ENCODE assay signal across 8 cellular contexts in the genomic region with DNA sequence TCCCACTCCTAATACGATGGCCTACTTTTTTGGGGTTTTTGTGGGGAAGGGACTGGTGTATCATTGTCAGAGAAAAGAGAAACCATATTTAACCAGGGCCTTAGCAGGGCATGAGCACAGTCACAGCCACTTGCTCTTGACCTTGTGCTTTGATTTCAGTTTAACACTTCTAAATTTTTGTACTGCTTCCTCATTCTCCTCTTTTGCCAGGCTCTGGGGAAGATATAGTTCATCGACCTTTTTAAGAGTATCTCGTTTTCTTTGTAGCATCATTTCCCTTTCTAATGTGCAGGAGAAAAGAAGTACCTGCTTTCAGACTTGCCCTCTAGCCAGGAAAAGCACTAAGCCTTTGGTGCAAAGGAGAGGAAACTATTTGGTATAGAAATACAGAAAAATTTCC. TPM values are rescaled to one million over a fixed set of nuclear protein-coding genes. Genes with fewer than 3 reads are reported as not detected.
DNase-seq lines count a peak whose midpoint lies in the region; ATAC-seq and TF ChIP-seq lines count a peak whose summit lies in the region.

No MANE protein-coding gene starts in this region.

- no peak for TF ChIP-seq CTCF in DND-41 (IDR thresholded peaks at IDR 0.05; ENCODE audit: borderline replicate concordance, extremely low read depth, low read length, poor library complexity, severe bottlenecking)
- no peak for TF ChIP-seq CTCF in osteoblast (IDR thresholded peaks at IDR 0.05; ENCODE audit: extremely low read depth, low read depth, low read length)

- H3K4me2 ChIP-seq in DND-41 (ENCODE audit: insufficient read depth, low read length): peak overlapping the region; percentile 81
- peak overlapping the region; percentile 97 for H3K4me2 ChIP-seq in osteoblast (ENCODE audit: insufficient read depth, low read length)

- H3K4me1 ChIP-seq in DND-41 (ENCODE audit: insufficient read depth, low read length): peaks cover 68% of the 10 kb centered on the region
- peaks cover 50 to 54% of the 10 kb centered on the region in 2 donors for H3K4me1 ChIP-seq in duodenal mucosa (ENCODE audit: control insufficient read depth in 1 of 2, insufficient read depth in 2 of 2, low read length in 2 of 2)
- peaks cover 42% of the 10 kb centered on the region for H3K4me1 ChIP-seq in osteoblast (ENCODE audit: insufficient read depth, low read length)

- no peaks in the 10 kb centered on the region for H3K27me3 ChIP-seq in DND-41 (ENCODE audit: insufficient read depth, low read length, poor library complexity)
- H3K27me3 ChIP-seq in duodenal mucosa (ENCODE audit: control insufficient read depth in 1 of 2, insufficient read depth in 2 of 2, low read length in 2 of 2): no peaks in the 10 kb centered on the region
- H3K27me3 ChIP-seq in osteoblast (ENCODE audit: insufficient read depth, low read length): no peaks in the 10 kb centered on the region

- no peak overlapping the region for H2AFZ ChIP-seq in DND-41 (ENCODE audit: low read depth, low read length)
- no peak overlapping the region for H2AFZ ChIP-seq in osteoblast (ENCODE audit: low read length)

- H4K20me1 ChIP-seq in DND-41 (ENCODE audit: insufficient read depth, low read length) (peaks cover 52% of the 10 kb centered on the region), osteoblast (ENCODE audit: insufficient read depth, low read length) (peaks cover 59% of the 10 kb centered on the region)

- H3K27ac ChIP-seq in DND-41 (ENCODE audit: low read length): peak overlapping the region; percentile 34; the same call in 1 of the 2 replicates
- H3K27ac ChIP-seq in duodenal mucosa (ENCODE audit: low read depth, low read length): peak overlapping the region; percentile 55
- H3K27ac ChIP-seq in osteoblast (ENCODE audit: low read depth, low read length): peak overlapping the region; percentile 55

- H3K9ac ChIP-seq in DND-41 (ENCODE audit: low read depth, low read length) (peak overlapping the region; percentile 98), duodenal mucosa (ENCODE audit: low read depth in 1 of 2, low read length in 2 of 2) (peak overlapping the region; percentile 30 to 93)

- H3K9me3 ChIP-seq in DND-41 (ENCODE audit: insufficient read depth, low read length, severe bottlenecking): no peaks in the 10 kb centered on the region
- H3K9me3 ChIP-seq in duodenal mucosa (ENCODE audit: control insufficient read depth in 1 of 2, low read length in 2 of 2): no peaks in the 10 kb centered on the region
- H3K9me3 ChIP-seq in osteoblast (ENCODE audit: low read depth, low read length): no peaks in the 10 kb centered on the region

- H3K36me3 ChIP-seq in DND-41 (ENCODE audit: insufficient read depth, low read length) (peaks cover 10% of the 10 kb centered on the region), duodenal mucosa (ENCODE audit: control insufficient read depth in 1 of 2, insufficient read depth in 2 of 2, low read length in 2 of 2) (no peaks in the 10 kb centered on the region), osteoblast (ENCODE audit: insufficient read depth, low read length) (peaks cover 5% of the 10 kb centered on the region)

- no peak for ATAC-seq in DND-41 (ENCODE audit: insufficient read depth, low read depth)
- no peak for ATAC-seq in GM21619 (IDR thresholded peaks at IDR 0.05; ENCODE audit: unreplicated experiment)
- ATAC-seq in HG02678 (IDR thresholded peaks at IDR 0.05; ENCODE audit: unreplicated experiment): no peak
- ATAC-seq in GM21529 (IDR thresholded peaks at IDR 0.05; ENCODE audit: unreplicated experiment): no peak

- peak overlapping the region in 1 of 2 experiments; percentile 50; a peak in 2 of 4 replicates for H3K4me3 ChIP-seq in DND-41 (ENCODE audit: low read depth in 1 of 2, low read length in 2 of 2)
- H3K4me3 ChIP-seq in duodenal mucosa (ENCODE audit: low read depth in 1 of 2, low read length in 2 of 2): peak overlapping the region; percentile 50 to 93
- peak overlapping the region; percentile 88 for H3K4me3 ChIP-seq in osteoblast (ENCODE audit: insufficient read depth, low read length)

- no peak for DNase-seq in DND-41
- peak; percentile 29 for DNase-seq in NCI-H69 (lab: John Stamatoyannopoulos, UW)
- DNase-seq in osteoblast (ENCODE audit: insufficient read length, low spot score, missing footprints): peak; percentile 69
- no peak for DNase-seq in NCI-H1105 treated with DMSO at 0.1 percent for 48 hours (lab: John Stamatoyannopoulos, UW)

- peaks cover 95% of the 10 kb centered on the region for H3K79me2 ChIP-seq in DND-41 (ENCODE audit: insufficient read depth, low read length)
- H3K79me2 ChIP-seq in osteoblast (ENCODE audit: insufficient read depth, low read length): peaks cover 83% of the 10 kb centered on the region

RNA-seq across cellular contexts. Expression of gene ZBTB1, which starts 2.2 kb away (rescaled TPM):
- total RNA-seq in osteoblast: 60.4 and 67.7 TPM in 2 replicates

RNA-seq across cellular contexts. Expression of gene ZBTB25, which starts 3.1 kb away (rescaled TPM):
- 9.8 and 10.6 TPM in 2 replicates for total RNA-seq in osteoblast

RNA-seq across cellular contexts. Expression of gene HSPA2, which starts 33.8 kb away (rescaled TPM):
- 1.8 and 4.0 TPM in 2 replicates for total RNA-seq in osteoblast

RNA-seq across cellular contexts. Expression of gene AKAP5, which starts 41.5 kb away (rescaled TPM):
- 0.59 and 1.1 TPM in 2 replicates for total RNA-seq in osteoblast

RNA-seq across cellular contexts. Expression of gene PPP1R36, which starts 43.0 kb away (rescaled TPM):
- total RNA-seq in osteoblast: 0.88 and 1.1 TPM in 2 replicates

Comparison
In these comparisons a context has a peak if more than half of its experiments do, and no peak if none do; other contexts are left out.
1. DNase-seq: peak in NCI-H69 (single experiment) and osteoblast (single experiment); none in DND-41 (single experiment) and NCI-H1105 treated with DMSO at 0.1 percent for 48 hours (single experiment).
2. Peak in every context shown above with its lines, with median percentiles within 50 percentile points of each other: H3K27ac ChIP-seq.